In the genomic region with DNA sequence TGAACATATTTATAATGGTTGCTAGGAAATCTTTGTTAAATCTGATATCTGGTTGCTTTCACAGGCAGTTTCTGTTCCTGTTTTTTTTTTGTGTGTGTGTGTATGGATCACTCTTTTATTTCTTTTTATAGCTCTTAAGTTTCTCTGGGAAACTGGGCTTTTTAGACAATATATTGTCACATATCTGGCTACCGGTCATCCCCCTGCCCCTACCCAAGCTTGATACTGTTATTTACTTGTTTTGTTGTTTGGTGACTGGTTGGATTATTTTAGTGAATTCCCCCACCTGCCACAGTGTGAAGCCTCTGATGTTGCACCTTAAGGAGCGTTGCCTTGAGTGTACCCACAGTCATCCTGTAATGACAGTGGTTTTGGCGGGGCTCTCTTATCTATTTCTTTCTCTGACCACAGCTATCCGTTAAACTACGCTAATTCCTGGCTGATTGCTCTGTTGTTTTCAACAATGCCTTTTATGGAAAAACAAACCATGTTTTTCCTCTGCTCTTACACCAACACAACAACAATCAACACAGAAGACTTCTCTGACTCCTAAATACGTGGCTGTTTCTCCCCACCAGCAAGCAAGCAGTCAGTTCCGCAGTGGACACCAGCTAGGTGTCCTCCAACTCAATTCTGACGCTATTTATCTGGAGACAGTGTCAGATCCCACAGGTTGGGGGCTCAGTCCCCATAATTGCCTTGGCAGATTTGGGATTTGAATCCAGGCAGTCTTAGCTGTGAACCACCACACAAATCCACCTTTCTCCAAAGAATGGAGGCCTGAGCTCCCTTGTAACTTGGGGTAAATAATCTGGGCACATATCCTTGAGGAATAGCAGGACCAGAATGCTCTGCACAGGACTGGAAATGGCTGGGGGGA, we compare ENCODE assay signal across 9 cellular contexts. TPM values are rescaled to one million over a fixed set of nuclear protein-coding genes. Genes with fewer than 3 reads are reported as not detected.
DNase-seq lines count a peak whose midpoint lies in the region; ATAC-seq and TF ChIP-seq lines count a peak whose summit lies in the region.
"Had no signal": no experiment of that assay in that cellular context is flagged by ENCODE, and none has a peak within 500 bp of the region (broad histone marks: within the 10 kb centered on the region; RNA-seq: fewer than 3 reads in every experiment).

No MANE protein-coding gene starts in this region.

- TF ChIP-seq POLR2A in erythroblast (IDR thresholded peaks at IDR 0.05; ENCODE audit: low read length) = no peak

- H3K27me3 ChIP-seq in CD4-positive, alpha-beta memory T cell (ENCODE audit: insufficient read depth, low read length) = no peaks in the 10 kb centered on the region

- BruUV-seq in OCI-LY7 (replicated peaks; lab: Mats Ljungman, UMichigan) = no TSS peak

- peaks cover 3% of the 10 kb centered on the region in 2 donors for H3K27me3 Mint-ChIP-seq in CD4-positive, alpha-beta memory T cell

- peak overlapping the region in 3 of 8 donors; percentile 31 to 32 (median 32) for H3K4me3 Mint-ChIP-seq in CD4-positive, alpha-beta memory T cell
- H3K4me3 Mint-ChIP-seq: activated T-cell treated with anti-CD3 and anti-CD28 coated beads, Interleukin-2, amount 50 U/mL, for 4 hours had no signal

- TF ChIP-seq CTCF in OCI-LY7 (conservative IDR thresholded peaks at IDR 0.05; ENCODE audit: low read length) = no peak

- no peaks in the 10 kb centered on the region for H3K36me3 Mint-ChIP-seq in CD4-positive, alpha-beta memory T cell

- in situ Hi-C loops in G401 (cut with HindIII; ENCODE audit: low sequenced_read_pairs) = loop anchor here (5.0 to 25.0 kb wide), 2 partner anchors 48 to 107 kb away; no protein-coding TSS in a partner anchor

- H3K79me2 ChIP-seq in OCI-LY7 (ENCODE audit: insufficient read depth, low read depth, low read length) = no peaks in the 10 kb centered on the region

- no peak overlapping the region for H2AFZ ChIP-seq in OCI-LY7 (ENCODE audit: low read length)

- H3K4me1 Mint-ChIP-seq in CD4-positive, alpha-beta memory T cell = peaks cover 10 to 39% (median 19%) of the 10 kb centered on the region in 4 donors

- intact Hi-C loops in CD4-positive, alpha-beta memory T cell (cut with micrococcal nuclease) = no loop called here
- intact Hi-C loops in OCI-LY7 (cut with micrococcal nuclease; ENCODE audit: unreplicated experiment) = loop anchor here (5.0 kb wide), 1 partner anchor 68 kb away; no protein-coding TSS in a partner anchor

- H4K20me1 ChIP-seq in OCI-LY7 (ENCODE audit: insufficient read depth, low read length) = no peaks in the 10 kb centered on the region

- no peaks in the 10 kb centered on the region for H3K36me3 ChIP-seq in CD4-positive, alpha-beta memory T cell (ENCODE audit: insufficient read depth, low read length)
- no peaks in the 10 kb centered on the region for H3K36me3 ChIP-seq in OCI-LY7 (ENCODE audit: insufficient read depth, low read length)

- POLR2A ChIA-PET in CD4-positive, alpha-beta memory T cell (lab: Charles Lee; ENCODE audit: partially characterized antibody) = no interaction called here
- POLR2A ChIA-PET in OCI-LY7 (lab: Charles Lee) = interaction anchor here (0.7 to 1.4 kb wide), 3 partner anchors 68 to 588 kb away, joined by 3 read pairs; no protein-coding TSS in a partner anchor

- H3K9me2 ChIP-seq in OCI-LY7 (ENCODE audit: insufficient read depth, low read length) = no peaks in the 10 kb centered on the region

- H3K4me1 ChIP-seq in CD4-positive, alpha-beta memory T cell (ENCODE audit: insufficient read depth, low read length) = peaks cover 18% of the 10 kb centered on the region
- peaks cover 11% of the 10 kb centered on the region for H3K4me1 ChIP-seq in OCI-LY7 (ENCODE audit: insufficient read depth, low read length, poor library complexity, severe bottlenecking)

- H3K27ac Mint-ChIP-seq in CD4-positive, alpha-beta memory T cell = peak overlapping the region in 4 of 7 donors; percentile 24 to 64 (median 53)

- CTCF ChIA-PET in CD4-positive, alpha-beta memory T cell (lab: Charles Lee; ENCODE audit: partially characterized antibody) = interaction anchor here (0.9 to 7.7 kb wide), 9 partner anchors 8 to 284 kb away, joined by 3 to 67 read pairs (median 3); no protein-coding TSS in a partner anchor
- CTCF ChIA-PET in OCI-LY7 (lab: Charles Lee; ENCODE audit: unreplicated experiment) = no interaction called here

- no peaks in the 10 kb centered on the region for H3K9me3 ChIP-seq in CD4-positive, alpha-beta memory T cell (ENCODE audit: control insufficient read depth in 1 of 2, low read length in 2 of 2)
- H3K9me3 ChIP-seq in OCI-LY7 (ENCODE audit: low read length) = no peaks in the 10 kb centered on the region

- ATAC-seq in GM21576 (IDR thresholded peaks at IDR 0.05; ENCODE audit: unreplicated experiment) = peak; percentile 64

- no peaks in the 10 kb centered on the region for H3K9me3 Mint-ChIP-seq in CD4-positive, alpha-beta memory T cell
- H3K9me3 Mint-ChIP-seq: activated T-cell treated with anti-CD3 and anti-CD28 coated beads, Interleukin-2, amount 50 U/mL, for 4 hours had no signal

- DNase-seq in CD4-positive, alpha-beta memory T cell = peak in 3 of 5 donors; percentile 11 to 34 (median 16)
- peak; percentile 21 for DNase-seq in OCI-LY7 (ENCODE audit: low spot score)
- peak; percentile 19 to 24 for DNase-seq in erythroblast (lab: John Stamatoyannopoulos, UW)
- DNase-seq in stimulated activated CD4-positive, alpha-beta T cell treated with anti-CD3 and anti-CD28 coated beads, Interleukin-2, amount 100 ng/mL, for 24 hours = no peak
- no peak for DNase-seq in G401 (ENCODE audit: low spot score)
- DNase-seq in stimulated activated CD4-positive, alpha-beta T cell treated with anti-CD3 and anti-CD28 coated beads, Interleukin-2, amount 100 ng/mL, for 48 hours = no peak
- DNase-seq in D341Med (ENCODE audit: low spot score) = no peak
- DNase-seq: activated T-cell treated with anti-CD3 and anti-CD28 coated beads, Interleukin-2, amount 50 U/mL, for 4 hours had no signal

- no peak overlapping the region for H3K27ac ChIP-seq in CD4-positive, alpha-beta memory T cell (ENCODE audit: low read depth, low read length)
- H3K27ac ChIP-seq in OCI-LY7 (ENCODE audit: low read depth, low read length, poor library complexity, severe bottlenecking) = no peak overlapping the region

- peak overlapping the region; percentile 23; the same call in 1 of the 2 replicates for H3K4me2 ChIP-seq in OCI-LY7 (ENCODE audit: low read length)

- H3K4me3 ChIP-seq in CD4-positive, alpha-beta memory T cell (ENCODE audit: low read length in 2 of 2) = no peak overlapping the region
- H3K4me3 ChIP-seq in OCI-LY7 (ENCODE audit: low read depth, low read length, poor library complexity, severe bottlenecking) = no peak overlapping the region

RNA-seq across cellular contexts. Expression of gene GNLY, which starts 10.9 kb away (rescaled TPM):
- total RNA-seq in CD4-positive, alpha-beta memory T cell = 10 to 100 TPM; 17.2 to 20.0 TPM
- 10 to 100 TPM; 22.3 to 32.2 TPM for polyA plus RNA-seq in CD4-positive, alpha-beta memory T cell
- total RNA-seq in OCI-LY7 (2014; rRNA removed; shearing (Covaris generic)) = not detected in 2 replicates
- not detected in 2 replicates for total RNA-seq in OCI-LY7 (2022)
- not detected in 2 replicates for total RNA-seq in G401 (2014; rRNA removed; shearing (Covaris generic))

RNA-seq across cellular contexts. Expression of gene SFTPB, which starts 37.0 kb away (rescaled TPM):
- total RNA-seq in CD4-positive, alpha-beta memory T cell = not detected
- polyA plus RNA-seq in CD4-positive, alpha-beta memory T cell = not detected
- not detected in 2 replicates for total RNA-seq in OCI-LY7 (2014; rRNA removed; shearing (Covaris generic))
- not detected in 2 replicates for total RNA-seq in OCI-LY7 (2022)
- total RNA-seq in G401 (2014; rRNA removed; shearing (Covaris generic)) = not detected in 2 replicates

RNA-seq across cellular contexts. Expression of gene ATOH8, which starts 48.8 kb away (rescaled TPM):
- not detected for total RNA-seq in CD4-positive, alpha-beta memory T cell
- polyA plus RNA-seq in CD4-positive, alpha-beta memory T cell = not detected
- 0.44 TPM in 1 of 2 replicates, not detected in the other for total RNA-seq in OCI-LY7 (2014; rRNA removed; shearing (Covaris generic))
- total RNA-seq in OCI-LY7 (2022) = not detected in 2 replicates
- 18.9 and 25.8 TPM in 2 replicates for total RNA-seq in G401 (2014; rRNA removed; shearing (Covaris generic))
- total RNA-seq: activated T-cell treated with anti-CD3 and anti-CD28 coated beads, Interleukin-2, amount 50 U/mL, for 4 hours had no signal

Comparison
In these comparisons a context has a peak if more than half of its experiments do, and no peak if none do; other contexts are left out.
1. DNase-seq: peak in CD4-positive, alpha-beta memory T cell (3 of 5), OCI-LY7 (single experiment) and erythroblast (2 of 2); none in stimulated activated CD4-positive, alpha-beta T cell treated with anti-CD3 and anti-CD28 coated beads, Interleukin-2, amount 100 ng/mL, for 24 hours (0 of 2), G401 (single experiment), stimulated activated CD4-positive, alpha-beta T cell treated with anti-CD3 and anti-CD28 coated beads, Interleukin-2, amount 100 ng/mL, for 48 hours (0 of 2) and D341Med (single experiment).
2. RNA of gene GNLY, which starts 10.9 kb away (total RNA-seq): 17.2 to 20.0 TPM in CD4-positive, alpha-beta memory T cell; not detected in OCI-LY7 and not detected in G401; every median in the first group is over 10 times any median in the second.
3. RNA of gene ATOH8, which starts 48.8 kb away (total RNA-seq): 18.9 to 25.8 TPM in G401; 0.44 TPM in OCI-LY7 and not detected in CD4-positive, alpha-beta memory T cell; every median in the first group is over 10 times any median in the second.